Comparison of ENCODE assay signal across 19 cellular contexts in the genomic region with DNA sequence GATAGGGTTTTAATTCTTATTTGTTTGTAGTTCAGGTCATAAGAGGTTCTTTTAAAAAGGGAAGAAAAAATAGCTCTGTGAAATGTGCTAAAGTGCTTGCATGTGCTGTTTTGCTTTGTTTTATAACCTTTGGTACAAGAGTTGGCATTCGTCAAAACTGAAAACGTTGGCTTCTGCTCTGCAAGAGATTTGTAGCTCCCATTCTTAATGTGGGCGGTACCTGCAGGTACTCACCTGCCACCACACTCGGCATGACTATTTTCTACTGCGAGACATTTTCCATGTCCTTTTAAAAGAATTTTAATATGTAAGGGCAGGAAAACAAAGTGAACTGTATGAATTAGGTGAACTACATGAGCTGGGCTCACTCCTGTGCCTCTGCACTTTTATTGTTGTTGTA.
DNase-seq lines count a peak whose midpoint lies in the region; TF ChIP-seq lines count a peak whose summit lies in the region.
"Had no signal": no experiment of that assay in that cellular context is flagged by ENCODE, and none has a peak within 500 bp of the region (broad histone marks: within the 10 kb centered on the region; RNA-seq: fewer than 3 reads in every experiment).

No MANE protein-coding gene starts in this region.

- H3K4me1 ChIP-seq in fibroblast of lung (ENCODE audit: control insufficient read depth, extremely low read depth, insufficient read depth, low read length): peaks cover 4% of the 10 kb centered on the region

- DNase-seq in H7 (peak; percentile 26), SK-N-MC (ENCODE audit: low read depth, low spot score) (no peak), fibroblast of lung (ENCODE audit: low read depth in 2 of 2) (no peak), putamen (ENCODE audit: low spot score) (peak; percentile 52), brain microvascular endothelial cell (no peak), midbrain (lab: John Stamatoyannopoulos, UW) (no peak)
- no peak for DNase-seq in stimulated activated CD4-positive, alpha-beta T cell treated with anti-CD3 and anti-CD28 coated beads, Interleukin-2, amount 100 ng/mL, for 48 hours
- no peak for DNase-seq in effector CD4-positive, alpha-beta T cell
- DNase-seq: AML-193; DMS79; H9; NCI-H1092 treated with DMSO at 0.1 percent for 48 hours; NCI-H146; NCI-H2081 treated with DMSO at 0.1 percent for 48 hours; NCI-H748 treated with DMSO at 0.1 percent for 48 hours; NK-92 treated with Interleukin-12 subunit alpha and Interleukin-12 subunit beta, amount 100 ng/mL, for 24 hours; SHP77; SK-N-SH had no signal

- H3K9ac ChIP-seq in SK-N-MC (ENCODE audit: insufficient read length) (peak overlapping the region; percentile 9), fibroblast of lung (ENCODE audit: insufficient read depth, low read length) (no peak overlapping the region)
- H3K9ac ChIP-seq: SK-N-SH had no signal

- in situ Hi-C loops in brain microvascular endothelial cell (cut with HindIII; ENCODE audit: low pct_ligation_motif_present, low sequenced_read_pairs): no loop called here

- no peaks in the 10 kb centered on the region for H4K20me1 ChIP-seq in fibroblast of lung (ENCODE audit: control insufficient read depth, extremely low read depth, insufficient read depth, low read length)

- TF ChIP-seq CTCF in fibroblast of lung (conservative IDR thresholded peaks at IDR 0.05 in 1 of 2, IDR thresholded peaks at IDR 0.05 in 1 of 2; ENCODE audit: low read depth in 1 of 2, low read length in 2 of 2) (no peak), brain microvascular endothelial cell (IDR thresholded peaks at IDR 0.05; ENCODE audit: low read depth, low read length, missing control alignments) (no peak)

- H3K9me3 ChIP-seq in SK-N-MC (ENCODE audit: low read depth, low read length) (no peaks in the 10 kb centered on the region), fibroblast of lung (ENCODE audit: control insufficient read depth, insufficient read depth, low read depth, low read length) (no peaks in the 10 kb centered on the region)
- H3K9me3 ChIP-seq: SK-N-SH had no signal

- no peak overlapping the region for H2AFZ ChIP-seq in fibroblast of lung (ENCODE audit: low read length)

- H3K27ac ChIP-seq in SK-N-MC (peak overlapping the region; percentile 80), fibroblast of lung (ENCODE audit: insufficient read depth, low read length) (peak overlapping the region; percentile 6), brain microvascular endothelial cell (no peak overlapping the region)

- H3K4me2 ChIP-seq in fibroblast of lung (ENCODE audit: extremely low read depth, insufficient read depth, low read length): no peak overlapping the region
- H3K4me2 ChIP-seq: SK-N-SH had no signal

- no peak overlapping the region for H3K4me3 ChIP-seq in H7 (ENCODE audit: insufficient read depth, low read depth, low read length)
- H3K4me3 ChIP-seq in SK-N-MC: 0 out of 2 replicates have a peak overlapping the region, but pooled peaks have one; percentile 15
- H3K4me3 ChIP-seq in fibroblast of lung (replicated peaks in 1 of 4; ENCODE audit: control extremely low read depth in 1 of 4, insufficient read depth in 1 of 4, low read depth in 3 of 4, low read length in 4 of 4): no peak overlapping the region
- H3K4me3 ChIP-seq in brain microvascular endothelial cell (ENCODE audit: low read depth, low read length): no peak overlapping the region
- H3K4me3 ChIP-seq: K562 had no signal

- H3K36me3 ChIP-seq in H7 (replicated peaks; ENCODE audit: control insufficient read depth, insufficient read depth, low read length): no peaks in the 10 kb centered on the region
- peaks cover 3% of the 10 kb centered on the region; the same call in 1 of the 2 replicates for H3K36me3 ChIP-seq in SK-N-MC (ENCODE audit: insufficient read depth, low read length)
- H3K36me3 ChIP-seq in fibroblast of lung (ENCODE audit: control insufficient read depth, insufficient read depth, low read length): no peaks in the 10 kb centered on the region
- H3K36me3 ChIP-seq in brain microvascular endothelial cell (replicated peaks): peaks cover 3% of the 10 kb centered on the region

- no peaks in the 10 kb centered on the region for H3K79me2 ChIP-seq in fibroblast of lung (ENCODE audit: control insufficient read depth, insufficient read depth, low read length)

- H3K27me3 ChIP-seq in H7 (ENCODE audit: control insufficient read depth, insufficient read depth, low read length) (no peaks in the 10 kb centered on the region), fibroblast of lung (ENCODE audit: control insufficient read depth, insufficient read depth, low read length) (no peaks in the 10 kb centered on the region), brain microvascular endothelial cell (replicated peaks) (no peaks in the 10 kb centered on the region)

Comparison
In these comparisons a context has a peak if more than half of its experiments do, and no peak if none do; other contexts are left out.
1. DNase-seq: peak in H7 (single experiment) and putamen (single experiment); none in SK-N-MC (single experiment), fibroblast of lung (0 of 2), brain microvascular endothelial cell (single experiment), midbrain (single experiment), stimulated activated CD4-positive, alpha-beta T cell treated with anti-CD3 and anti-CD28 coated beads, Interleukin-2, amount 100 ng/mL, for 48 hours (0 of 2) and effector CD4-positive, alpha-beta T cell (single experiment).